Comparison of ENCODE assay signal across 20 cellular contexts in genomic region chr15:58138106-58138505, GRCh38. TPM values are rescaled to one million over a fixed set of nuclear protein-coding genes. Genes with fewer than 3 reads are reported as not detected.
DNase-seq lines count a peak whose midpoint lies in the region; ATAC-seq and TF ChIP-seq lines count a peak whose summit lies in the region.
"Had no signal": no experiment of that assay in that cellular context is flagged by ENCODE, and none has a peak within 500 bp of the region (broad histone marks: within the 10 kb centered on the region; RNA-seq: fewer than 3 reads in every experiment).

AQP9 (plus strand) TSS chr15:58138381; CDS start chr15:58138566, 185 bp downstream.

- no peak for ATAC-seq in lower lobe of right lung
- no peak for ATAC-seq in HG03139 (IDR thresholded peaks at IDR 0.05; ENCODE audit: unreplicated experiment)
- ATAC-seq in GM21825 (IDR thresholded peaks at IDR 0.05; ENCODE audit: unreplicated experiment): no peak
- no peak for ATAC-seq in GM19395 (IDR thresholded peaks at IDR 0.05; ENCODE audit: unreplicated experiment)
- ATAC-seq: effector memory CD8-positive, alpha-beta T cell; HCT116; left colon had no signal

- TF ChIP-seq CTCF in mammary epithelial cell (conservative IDR thresholded peaks at IDR 0.05 in 1 of 2, IDR thresholded peaks at IDR 0.05 in 1 of 2; ENCODE audit: extremely low read depth in 1 of 2, insufficient read depth in 1 of 2, low read depth in 1 of 2, low read length in 2 of 2): no peak
- no peak for TF ChIP-seq CTCF in lower lobe of right lung (IDR thresholded peaks at IDR 0.05)
- no peak for TF ChIP-seq CTCF in spleen (IDR thresholded peaks at IDR 0.05 in 8 of 11, conservative IDR thresholded peaks at IDR 0.05 in 3 of 11)

- BruUV-seq in mammary epithelial cell (replicated peaks; lab: Mats Ljungman, UMichigan): no TSS peak

- H3F3A ChIP-seq in GM23248 (ENCODE audit: insufficient read depth): peaks cover 19% of the 10 kb centered on the region

- H4K20me1 ChIP-seq in GM23248 (ENCODE audit: insufficient read depth) (no peaks in the 10 kb centered on the region), mammary epithelial cell (ENCODE audit: insufficient read depth, low read length) (no peaks in the 10 kb centered on the region)

- CTCF ChIA-PET in mammary epithelial cell (lab: Charles Lee; ENCODE audit: low non-redundant PET): no interaction called here

- DNase-seq in GM23248: peak; percentile 40
- DNase-seq in mammary epithelial cell: peak; percentile 16
- no peak for DNase-seq in lower lobe of right lung
- DNase-seq in spleen: no peak
- no peak for DNase-seq in activated T-helper 1 cell treated with anti-CD3 and anti-CD28 coated beads, Interleukin-12 subunit alpha, Interleukin-12 subunit beta, Interleukin-2, Interleukin-4 antibody, amounts not matched to agents 30 ng/mL and 10 ng/mL and 1 ng/mL, durations not matched to agents 14 hours and 24 hours and 36 hours (ENCODE audit: low spot score)
- DNase-seq: AML-193; DMS79 treated with DMSO at 0.1 percent for 48 hours; effector memory CD8-positive, alpha-beta T cell; glutamatergic neuron; left colon; NCI-H146; NCI-H2171 treated with DMSO at 0.1 percent for 48 hours; NCI-H526 treated with DMSO at 0.1 percent for 48 hours; Right ventricle myocardium superior had no signal

- no peaks in the 10 kb centered on the region for H3K36me3 ChIP-seq in GM23248 (ENCODE audit: low read depth)
- H3K36me3 ChIP-seq in mammary epithelial cell (ENCODE audit: insufficient read depth, low read length): no peaks in the 10 kb centered on the region
- no peaks in the 10 kb centered on the region for H3K36me3 ChIP-seq in lower lobe of right lung
- H3K36me3 ChIP-seq in spleen: no peaks in the 10 kb centered on the region

- H3K4me2 ChIP-seq in GM23248 (ENCODE audit: unreplicated experiment) (peak within 1 kb of the TSS; percentile 70), mammary epithelial cell (ENCODE audit: insufficient read depth, low read depth, low read length) (peak within 1 kb of the TSS; percentile 31)

- in situ Hi-C loops in GM23248 (cut with MboI) (no loop called here), mammary epithelial cell (cut with MboI; ENCODE audit: low sequenced_read_pairs in 2 of 2) (no loop called here)

- H3K4me3 Mint-ChIP-seq in activated T-helper 1 cell treated with anti-CD3 and anti-CD28 coated beads, Interleukin-12 subunit alpha, Interleukin-12 subunit beta, Interleukin-2, Interleukin-4 antibody, amounts not matched to agents 30 ng/mL and 10 ng/mL and 1 ng/mL, durations not matched to agents 14 hours and 24 hours and 36 hours: no peak within 1 kb of the TSS
- H3K4me3 Mint-ChIP-seq: brain; effector memory CD8-positive, alpha-beta T cell had no signal

- H3K4me1 ChIP-seq in GM23248 (ENCODE audit: insufficient read depth) (peaks cover 31% of the 10 kb centered on the region), mammary epithelial cell (ENCODE audit: insufficient read depth, low read length) (peaks cover 28% of the 10 kb centered on the region), lower lobe of right lung (peaks cover 6% of the 10 kb centered on the region), spleen (peaks cover 0 to 10% (median 0%) of the 10 kb centered on the region in 6 donors)

- H3K4me3 ChIP-seq in GM23248 (peak within 1 kb of the TSS; percentile 49; the same call in 1 of the 2 replicates), mammary epithelial cell (replicated peaks in 1 of 3; ENCODE audit: insufficient read depth in 1 of 3, low read depth in 2 of 3, low read length in 3 of 3) (no peak within 1 kb of the TSS), lower lobe of right lung (peak within 1 kb of the TSS; percentile 40), spleen (peak within 1 kb of the TSS in 4 of 8 donors; percentile 2 to 61 (median 23))

- H3K79me2 ChIP-seq in GM23248 (ENCODE audit: insufficient read depth): no peaks in the 10 kb centered on the region
- no peaks in the 10 kb centered on the region for H3K79me2 ChIP-seq in mammary epithelial cell (ENCODE audit: insufficient read depth, low read length)

- H3K9me3 Mint-ChIP-seq in activated T-helper 1 cell treated with anti-CD3 and anti-CD28 coated beads, Interleukin-12 subunit alpha, Interleukin-12 subunit beta, Interleukin-2, Interleukin-4 antibody, amounts not matched to agents 30 ng/mL and 10 ng/mL and 1 ng/mL, durations not matched to agents 14 hours and 24 hours and 36 hours: no peaks in the 10 kb centered on the region
- H3K9me3 Mint-ChIP-seq: activated T-helper 2 cell treated with anti-CD3 and anti-CD28 coated beads, Interferon-gamma antibody, Interleukin-2, Interleukin-4, amounts not matched to agents 10 μg/mL and 5 μg/mL and 100 μg/mL, durations not matched to agents 14 hours and 24 hours and 36 hours; effector memory CD8-positive, alpha-beta T cell had no signal

- H3K4me1 Mint-ChIP-seq in activated T-helper 1 cell treated with anti-CD3 and anti-CD28 coated beads, Interleukin-12 subunit alpha, Interleukin-12 subunit beta, Interleukin-2, Interleukin-4 antibody, amounts not matched to agents 30 ng/mL and 10 ng/mL and 1 ng/mL, durations not matched to agents 14 hours and 24 hours and 36 hours (ENCODE audit: low read depth): no peaks in the 10 kb centered on the region
- H3K4me1 Mint-ChIP-seq: brain had no signal

- no peaks in the 10 kb centered on the region for H3K36me3 Mint-ChIP-seq in activated T-helper 1 cell treated with anti-CD3 and anti-CD28 coated beads, Interleukin-12 subunit alpha, Interleukin-12 subunit beta, Interleukin-2, Interleukin-4 antibody, amounts not matched to agents 30 ng/mL and 10 ng/mL and 1 ng/mL, durations not matched to agents 14 hours and 24 hours and 36 hours (ENCODE audit: low read depth)
- H3K36me3 Mint-ChIP-seq: brain had no signal

- H2AFZ ChIP-seq in GM23248: peak within 1 kb of the TSS; percentile 36; the same call in 1 of the 2 replicates
- peak within 1 kb of the TSS; percentile 42 for H2AFZ ChIP-seq in mammary epithelial cell (ENCODE audit: low read depth, low read length)

- H3K9ac ChIP-seq in GM23248: no peak within 1 kb of the TSS
- H3K9ac ChIP-seq in mammary epithelial cell (ENCODE audit: insufficient read depth, low read length): no peak within 1 kb of the TSS

- no peak for TF ChIP-seq POLR2A in spleen (IDR thresholded peaks at IDR 0.05)

- H3K27me3 ChIP-seq in GM23248 (replicated peaks; ENCODE audit: insufficient read depth) (no peaks in the 10 kb centered on the region), mammary epithelial cell (ENCODE audit: insufficient read depth, low read length) (no peaks in the 10 kb centered on the region), lower lobe of right lung (ENCODE audit: low read depth) (peaks cover 7% of the 10 kb centered on the region), spleen (replicated peaks in 1 of 7) (peaks cover 0 to 6% (median 0%) of the 10 kb centered on the region in 7 donors)

- H3K9me3 ChIP-seq in GM23248 (ENCODE audit: low read depth) (no peaks in the 10 kb centered on the region), mammary epithelial cell (replicated peaks; ENCODE audit: insufficient read depth, low read length) (no peaks in the 10 kb centered on the region), lower lobe of right lung (no peaks in the 10 kb centered on the region), spleen (no peaks in the 10 kb centered on the region)

- no peak within 1 kb of the TSS for H3K27ac Mint-ChIP-seq in activated T-helper 1 cell treated with anti-CD3 and anti-CD28 coated beads, Interleukin-12 subunit alpha, Interleukin-12 subunit beta, Interleukin-2, Interleukin-4 antibody, amounts not matched to agents 30 ng/mL and 10 ng/mL and 1 ng/mL, durations not matched to agents 14 hours and 24 hours and 36 hours
- H3K27ac Mint-ChIP-seq: activated T-helper 2 cell treated with anti-CD3 and anti-CD28 coated beads, Interferon-gamma antibody, Interleukin-2, Interleukin-4, amounts not matched to agents 10 μg/mL and 5 μg/mL and 100 μg/mL, durations not matched to agents 14 hours and 24 hours and 36 hours; brain; effector memory CD8-positive, alpha-beta T cell had no signal

- WGBS in GM23248 (ENCODE audit: low coverage in 1 of 2, low lambda C conversion rate in 2 of 2, missing lambda C conversion rate in 2 of 2), 2 experiments: 24 to 31% methylated on average over 7 of the region's 7 CpGs
- WGBS in mammary epithelial cell (ENCODE audit: low coverage, missing lambda C conversion rate): 58% methylated on average over 7 of the region's 7 CpGs
- WGBS in spleen, 5 donors: 72 to 89% (median 79%) methylated on average over 7 of the region's 7 CpGs

- intact Hi-C loops in mammary epithelial cell (cut with micrococcal nuclease): no loop called here
- intact Hi-C loops in lower lobe of right lung (cut with DNase I): no loop called here
- intact Hi-C loops in spleen (cut with DNase I; ENCODE audit: low total_unique reads): no loop called here
- intact Hi-C loops in activated T-helper 1 cell treated with anti-CD3 and anti-CD28 coated beads, Interleukin-12 subunit alpha, Interleukin-12 subunit beta, Interleukin-2, Interleukin-4 antibody, amounts not matched to agents 30 ng/mL and 10 ng/mL and 1 ng/mL, durations not matched to agents 14 hours and 24 hours and 36 hours (cut with micrococcal nuclease): no loop called here

- H3K27ac ChIP-seq in GM23248: no peak within 1 kb of the TSS
- peak within 1 kb of the TSS; percentile 11 for H3K27ac ChIP-seq in mammary epithelial cell (ENCODE audit: insufficient read depth, low read depth, low read length)
- H3K27ac ChIP-seq in lower lobe of right lung: peak within 1 kb of the TSS; percentile 54
- H3K27ac ChIP-seq in spleen: peak within 1 kb of the TSS in 7 of 8 donors; percentile 69 to 93 (median 86)

- no peaks in the 10 kb centered on the region for H3K9me2 ChIP-seq in GM23248 (ENCODE audit: insufficient read depth)

- peaks cover 4% of the 10 kb centered on the region for H3K27me3 Mint-ChIP-seq in activated T-helper 1 cell treated with anti-CD3 and anti-CD28 coated beads, Interleukin-12 subunit alpha, Interleukin-12 subunit beta, Interleukin-2, Interleukin-4 antibody, amounts not matched to agents 30 ng/mL and 10 ng/mL and 1 ng/mL, durations not matched to agents 14 hours and 24 hours and 36 hours (ENCODE audit: insufficient read depth)

- dilution Hi-C loops in mammary epithelial cell (cut with HindIII; ENCODE audit: low sequenced_read_pairs): no loop called here

RNA-seq across cellular contexts. Expression of gene AQP9, which starts in this region (rescaled TPM):
- not detected in 2 replicates for total RNA-seq in GM23248 (2014; rRNA removed; shearing (Covaris generic))
- polyA plus RNA-seq in GM23248 (2016; fragmentation: Nextera tagmentation; extraction: Ambion mirVana) (not detected in 2 replicates), mammary epithelial cell (0.15 TPM), spleen (1 to 10 TPM; 1.2 to 9.2 (median 6.1) TPM)
- total RNA-seq in mammary epithelial cell (not detected), lower lobe of right lung (60.3 TPM), spleen (100 to 1,000 TPM in 2 of 7 donors, 10 to 100 TPM in 5; 32.7 to 182 (median 72.9) TPM)
- not detected for polyA minus RNA-seq in mammary epithelial cell
- 0.07 TPM in 1 of 2 replicates, not detected in the other for total RNA-seq in activated T-helper 1 cell treated with anti-CD3 and anti-CD28 coated beads, Interleukin-12 subunit alpha, Interleukin-12 subunit beta, Interleukin-2, Interleukin-4 antibody, amounts not matched to agents 30 ng/mL and 10 ng/mL and 1 ng/mL, durations not matched to agents 14 hours and 24 hours and 36 hours

Comparison
In these comparisons a context has a peak if more than half of its experiments do, and no peak if none do; other contexts are left out.
1. RNA of gene AQP9 (total RNA-seq): 32.7 to 182 TPM in spleen and 60.3 TPM in lower lobe of right lung (single experiment); 0.07 TPM in activated T-helper 1 cell treated with anti-CD3 and anti-CD28 coated beads, Interleukin-12 subunit alpha, Interleukin-12 subunit beta, Interleukin-2, Interleukin-4 antibody, amounts not matched to agents 30 ng/mL and 10 ng/mL and 1 ng/mL, durations not matched to agents 14 hours and 24 hours and 36 hours, not detected in GM23248 and not detected in mammary epithelial cell; every median in the first group is over 10 times any median in the second.
2. Peak in DNase-seq, H3K4me3 ChIP-seq and H3K4me2 ChIP-seq in GM23248; RNA of the gene not detected or under 1 TPM.
3. Peak in DNase-seq, H3K27ac ChIP-seq and H3K4me2 ChIP-seq in mammary epithelial cell; RNA of the gene not detected or under 1 TPM.